ENCODE assay signal across 1 cellular context in the genomic region with DNA sequence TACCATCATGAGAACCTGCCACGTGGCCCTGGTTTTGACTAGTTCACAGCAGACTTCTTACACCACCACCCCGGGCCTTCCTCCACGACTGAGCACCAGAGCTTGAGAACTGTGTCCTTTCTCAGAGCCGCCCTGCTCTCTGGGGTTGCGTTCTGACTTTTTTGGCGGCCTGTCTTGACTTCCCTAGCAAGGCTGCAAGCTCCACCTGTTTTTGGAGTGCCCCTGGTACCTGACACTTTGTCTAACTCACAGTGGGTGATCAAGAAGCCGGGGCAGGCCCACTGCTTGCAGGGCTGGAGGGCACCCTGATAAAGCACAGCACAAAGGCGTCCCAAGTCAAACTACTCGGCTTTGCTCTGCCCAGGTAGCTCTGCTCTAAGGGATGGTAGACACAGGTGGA.
TF ChIP-seq lines count a peak whose summit lies in the region.

No MANE protein-coding gene starts in this region.

TF ChIP-seq in H1, 55 proteins besides CTCF, POLR2A, EP300 and RAD21:
- TF ChIP-seq RBBP5 (IDR thresholded peaks at IDR 0.05; ENCODE audit: borderline replicate concordance, low read depth, low read length) (no peak), E2F6 (IDR thresholded peaks at IDR 0.05) (no peak), EZH2 (IDR thresholded peaks at IDR 0.05; ENCODE audit: low read depth, low read length, severe bottlenecking) (no peak), SIX5 (IDR thresholded peaks at IDR 0.05; ENCODE audit: low read depth, low read length) (no peak)
